8 cellular contexts compared by ENCODE assay signal in genomic region chr2:74267068-74267467, GRCh38.
DNase-seq lines count a peak whose midpoint lies in the region; ATAC-seq, FAIRE-seq and TF ChIP-seq lines count a peak whose summit lies in the region.

No MANE protein-coding gene starts in this region.

- H3K9me3 Mint-ChIP-seq in T-cell = no peaks in the 10 kb centered on the region

- POLR2A ChIA-PET in T-cell (lab: Charles Lee) = interaction anchor here in 1 of 2 donors (0.6 kb wide), 1 partner anchor 115 kb away, joined by 9 read pairs; no protein-coding TSS in a partner anchor

- WGBS in small intestine, 3 donors = 6 to 15% (median 7%) methylated on average over 4 of the region's 4 CpGs

- H3K4me3 Mint-ChIP-seq in T-cell = peak overlapping the region; percentile 32 to 71 (median 38)

- H3K4me1 ChIP-seq in small intestine (ENCODE audit: control insufficient read depth in 2 of 2, insufficient read depth in 1 of 2, low read depth in 1 of 2, low read length in 1 of 2) = no peaks in the 10 kb centered on the region

- ATAC-seq in T-cell (replicated peaks in 1 of 4) (peak; percentile 92 to 100 (median 99)), HG03354 (IDR thresholded peaks at IDR 0.05; ENCODE audit: poor library complexity, severe bottlenecking, unreplicated experiment) (no peak), HG03097 (IDR thresholded peaks at IDR 0.05; ENCODE audit: low FRiP score, unreplicated experiment) (no peak), HG02970 (IDR thresholded peaks at IDR 0.05; ENCODE audit: low FRiP score, unreplicated experiment) (no peak)

- DNase-seq in Caki2 (ENCODE audit: low read depth) = peak; percentile 30
- peak; percentile 68 for DNase-seq in HPDE6-E6E7 (ENCODE audit: extremely low spot score)
- peak in 33 of 34 experiments; percentile 22 to 72 (median 54) for DNase-seq in T-cell
- peak; percentile 49 for DNase-seq in bronchial epithelial cell (ENCODE audit: low read depth)
- peak; percentile 94 for DNase-seq in small intestine

- peak overlapping the region; percentile 82 to 95 for H3K27ac Mint-ChIP-seq in T-cell

- in situ Hi-C loops in Caki2 (cut with HindIII; ENCODE audit: low pct_unique_long_range_greater_than_20kb, low sequenced_read_pairs) = no loop called here

- FAIRE-seq in bronchial epithelial cell (lab: Jason Lieb, UNC) (no peak), small intestine (lab: Jason Lieb, UNC) (peak; percentile 36)

- peak overlapping the region in 1 of 2 donors; percentile 15 for H3K27ac ChIP-seq in small intestine (ENCODE audit: low read depth in 1 of 2, low read length in 1 of 2)

- H3K36me3 ChIP-seq in bronchial epithelial cell (ENCODE audit: control insufficient read depth, insufficient read depth, low read length) (no peaks in the 10 kb centered on the region), small intestine (ENCODE audit: control insufficient read depth in 2 of 2, insufficient read depth in 2 of 2, low read length in 2 of 2) (no peaks in the 10 kb centered on the region)

- TF ChIP-seq CTCF in bronchial epithelial cell (IDR thresholded peaks at IDR 0.05; ENCODE audit: insufficient read depth, low read length, severe bottlenecking) = peak; percentile 37

- H3K9me3 ChIP-seq in small intestine (ENCODE audit: control insufficient read depth, low read depth) = no peaks in the 10 kb centered on the region

- H3K4me1 Mint-ChIP-seq in T-cell = peaks cover 14 to 30% (median 21%) of the 10 kb centered on the region in 3 donors

- CTCF ChIA-PET in T-cell (lab: Charles Lee) = interaction anchor here (0.6 to 2.3 kb wide), 4 partner anchors 21 to 68 kb away, joined by 3 to 17 read pairs (median 10); no protein-coding TSS in a partner anchor

- H3K27me3 ChIP-seq in bronchial epithelial cell (ENCODE audit: control insufficient read depth, insufficient read depth, low read length) (no peaks in the 10 kb centered on the region), small intestine (ENCODE audit: control insufficient read depth in 2 of 2, insufficient read depth in 2 of 2, low read length in 2 of 2) (no peaks in the 10 kb centered on the region)

- peaks cover 29% of the 10 kb centered on the region for H3K36me3 Mint-ChIP-seq in T-cell

- no peaks in the 10 kb centered on the region for H3K27me3 Mint-ChIP-seq in T-cell

- H3K4me3 ChIP-seq in bronchial epithelial cell (ENCODE audit: low read depth, low read length) = no peak overlapping the region
- H3K4me3 ChIP-seq in small intestine (ENCODE audit: low read depth in 1 of 2, low read length in 2 of 2) = no peak overlapping the region

Comparison
In these comparisons a context has a peak if more than half of its experiments do, and no peak if none do; other contexts are left out.
1. DNase-seq: peak in every context shown above with its lines; median percentile 94 in small intestine; 68 in HPDE6-E6E7; 54 in T-cell; 49 in bronchial epithelial cell; 30 in Caki2.
2. ATAC-seq: peak in T-cell (4 of 4); none in HG03354 (single experiment), HG03097 (single experiment) and HG02970 (single experiment).